ENCODE assay signal across 11 cellular contexts in the genomic region with DNA sequence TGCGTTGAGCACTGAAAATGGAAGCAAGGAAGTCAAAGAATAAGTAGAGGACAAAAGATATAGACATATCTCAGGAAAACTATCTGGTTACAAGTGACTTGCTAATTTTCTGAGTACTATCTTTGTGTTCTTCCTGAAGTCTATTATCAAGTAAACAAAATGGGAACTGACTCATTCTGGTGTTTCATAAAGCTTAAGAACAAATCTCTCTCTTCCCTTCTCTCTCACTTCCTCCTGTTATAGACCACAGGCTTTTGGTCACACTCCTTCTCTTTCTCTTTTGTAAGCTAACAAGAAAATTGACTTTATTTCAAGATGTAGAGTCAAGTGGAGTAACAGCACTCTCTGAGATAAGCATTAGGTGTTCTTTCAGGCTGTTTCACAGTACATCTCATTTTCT.
A peak's percentile ranks its signal among the peaks of the same experiment; 100 is the strongest.
DNase-seq lines count a peak whose midpoint lies in the region; ATAC-seq and TF ChIP-seq lines count a peak whose summit lies in the region.
"Had no signal": no experiment of that assay in that cellular context is flagged by ENCODE, and none has a peak within 500 bp of the region (broad histone marks: within the 10 kb centered on the region; RNA-seq: fewer than 3 reads in every experiment).

No MANE protein-coding gene starts in this region.

- no peak for TF ChIP-seq CTCF in PC-9 (conservative IDR thresholded peaks at IDR 0.05)
- no peak for TF ChIP-seq CTCF in osteoblast (IDR thresholded peaks at IDR 0.05; ENCODE audit: extremely low read depth, low read depth, low read length)
- no peak for TF ChIP-seq CTCF in breast epithelium (IDR thresholded peaks at IDR 0.05)

- H3K4me3 ChIP-seq in PC-9 (no peak overlapping the region), osteoblast (ENCODE audit: insufficient read depth, low read length) (no peak overlapping the region), breast epithelium (no peak overlapping the region)
- H3K4me3 ChIP-seq: sigmoid colon, tibial nerve had no signal

- H3K4me1 ChIP-seq in PC-9 (replicated peaks; ENCODE audit: insufficient read depth) (no peaks in the 10 kb centered on the region), osteoblast (ENCODE audit: insufficient read depth, low read length) (no peaks in the 10 kb centered on the region), breast epithelium (no peaks in the 10 kb centered on the region)
- H3K4me1 ChIP-seq: sigmoid colon, tibial nerve had no signal

- H3F3A ChIP-seq in PC-9 (ENCODE audit: insufficient read depth, low read depth): no peaks in the 10 kb centered on the region

- no peak for TF ChIP-seq POLR2A in breast epithelium (IDR thresholded peaks at IDR 0.05)

- no peaks in the 10 kb centered on the region for H3K79me2 ChIP-seq in PC-9 (ENCODE audit: low read depth)
- no peaks in the 10 kb centered on the region for H3K79me2 ChIP-seq in osteoblast (ENCODE audit: insufficient read depth, low read length)

- DNase-seq in AML-193 (lab: John Stamatoyannopoulos, UW) (peak; percentile 5 to 28), PC-9 (no peak), NCI-H748 (lab: John Stamatoyannopoulos, UW; ENCODE audit: unreplicated experiment) (no peak), osteoblast (ENCODE audit: insufficient read length, low spot score, missing footprints) (no peak), C1 segment of cervical spinal cord (lab: John Stamatoyannopoulos, UW) (no peak), breast epithelium (ENCODE audit: low spot score in 2 of 2) (no peak)
- DNase-seq: activated naive CD8-positive, alpha-beta T cell treated with anti-CD3 and anti-CD28 coated beads, Interleukin-2, amount 10 ng/mL, durations not matched to agents 7 days and 5 days; sigmoid colon had no signal

- no peaks in the 10 kb centered on the region for H3K36me3 ChIP-seq in PC-9 (ENCODE audit: low read depth)
- H3K36me3 ChIP-seq in osteoblast (ENCODE audit: insufficient read depth, low read length): no peaks in the 10 kb centered on the region
- H3K36me3 ChIP-seq in breast epithelium: no peaks in the 10 kb centered on the region
- H3K36me3 ChIP-seq: sigmoid colon, tibial nerve had no signal

- CTCF ChIA-PET in PC-9 (lab: Charles Lee): no interaction called here

- POLR2A ChIA-PET in PC-9 (lab: Charles Lee; ENCODE audit: unreplicated experiment): no interaction called here

- peak; percentile 99 for ATAC-seq in GM19463 (IDR thresholded peaks at IDR 0.05; ENCODE audit: unreplicated experiment)
- ATAC-seq in HG03066 (IDR thresholded peaks at IDR 0.05; ENCODE audit: low read depth, unreplicated experiment): peak; percentile 99

- H3K27me3 ChIP-seq in PC-9 (ENCODE audit: insufficient read depth, low read depth) (no peaks in the 10 kb centered on the region), osteoblast (ENCODE audit: insufficient read depth, low read length) (no peaks in the 10 kb centered on the region), breast epithelium (no peaks in the 10 kb centered on the region)
- H3K27me3 ChIP-seq: sigmoid colon, tibial nerve had no signal

- H3K4me2 ChIP-seq in PC-9 (no peak overlapping the region), osteoblast (ENCODE audit: insufficient read depth, low read length) (no peak overlapping the region)

- intact Hi-C loops in PC-9 (cut with micrococcal nuclease; ENCODE audit: unreplicated experiment): no loop called here
- intact Hi-C loops in breast epithelium (cut with DNase I; ENCODE audit: low total_unique reads): no loop called here

- H3K9me3 ChIP-seq in PC-9 (ENCODE audit: insufficient read depth, low read depth) (no peaks in the 10 kb centered on the region), osteoblast (ENCODE audit: low read depth, low read length) (no peaks in the 10 kb centered on the region), breast epithelium (no peaks in the 10 kb centered on the region)
- H3K9me3 ChIP-seq: sigmoid colon, tibial nerve had no signal

- H3K27ac ChIP-seq in PC-9: no peak overlapping the region
- H3K27ac ChIP-seq in osteoblast (ENCODE audit: low read depth, low read length): no peak overlapping the region
- no peak overlapping the region for H3K27ac ChIP-seq in breast epithelium
- H3K27ac ChIP-seq: sigmoid colon, tibial nerve had no signal

- H2AFZ ChIP-seq in PC-9 (peak overlapping the region; percentile 43; the same call in 1 of the 2 replicates), osteoblast (ENCODE audit: low read length) (no peak overlapping the region)

- BruUV-seq in PC-9 (replicated peaks; lab: Mats Ljungman, UMichigan): no TSS peak

- H4K20me1 ChIP-seq in PC-9 (ENCODE audit: insufficient read depth): no peaks in the 10 kb centered on the region
- no peaks in the 10 kb centered on the region for H4K20me1 ChIP-seq in osteoblast (ENCODE audit: insufficient read depth, low read length)

- no peaks in the 10 kb centered on the region; the same call in 1 of the 2 replicates for H3K9me2 ChIP-seq in PC-9 (ENCODE audit: insufficient read depth)

Comparison
In these comparisons a context has a peak if more than half of its experiments do, and no peak if none do; other contexts are left out.
1. DNase-seq: peak in AML-193 (2 of 2); none in PC-9 (0 of 2), NCI-H748 (single experiment), osteoblast (single experiment), C1 segment of cervical spinal cord (0 of 14) and breast epithelium (0 of 2).